25 cellular contexts compared by ENCODE assay signal in genomic region chr15:52801748-52802085, GRCh38. TPM values are rescaled to one million over a fixed set of nuclear protein-coding genes. Genes with fewer than 3 reads are reported as not detected.
A peak's percentile ranks its signal among the peaks of the same experiment; 100 is the strongest.
DNase-seq lines count a peak whose midpoint lies in the region; ATAC-seq, FAIRE-seq and TF ChIP-seq lines count a peak whose summit lies in the region.
"Had no signal": no experiment of that assay in that cellular context is flagged by ENCODE, and none has a peak within 500 bp of the region (broad histone marks: within the 10 kb centered on the region; RNA-seq: fewer than 3 reads in every experiment).

No MANE protein-coding gene starts in this region.

- H3K9me3 Mint-ChIP-seq in GM23338, result peaks cover 16% of the 10 kb centered on the region; the same call in 1 of the 3 replicates
- H3K9me3 Mint-ChIP-seq in naive B cell, result peaks cover 0 to 36% (median 13%) of the 10 kb centered on the region in 7 donors
- H3K9me3 Mint-ChIP-seq in stimulated activated naive B cell treated with anti-CD40 and anti-IgM and Interleukin-4, amounts not matched to agents 10 μg/mL and 1 μg/mL and 100 μg/mL, for 72 hours, result peaks cover 7 to 8% of the 10 kb centered on the region in 2 donors

- H2BK12ac ChIP-seq in H1 (ENCODE audit: low read depth, low read length), result no peak overlapping the region; the same call in 1 of the 2 replicates

- no peaks in the 10 kb centered on the region for H3K79me1 ChIP-seq in H1 (ENCODE audit: low read depth, low read length)

- H3K4ac ChIP-seq in H1 (replicated peaks; ENCODE audit: insufficient read length, low read depth, low read length), result no peak overlapping the region

- H3K4me2 ChIP-seq in GM23338 (peak overlapping the region; percentile 88), H1 (ENCODE audit: insufficient read depth in 1 of 2, low read depth in 2 of 2, low read length in 2 of 2) (0 out of 4 replicates have a peak overlapping the region, but pooled peaks of 1 of the 2 experiments have one; percentile 27)

- no peak overlapping the region for H2BK15ac ChIP-seq in H1 (ENCODE audit: low read length)

- H3K27me3 Mint-ChIP-seq in GM23338 (ENCODE audit: insufficient read depth, low read depth, poor library complexity) (peaks cover 75% of the 10 kb centered on the region), naive B cell (peaks cover 67 to 88% (median 73%) of the 10 kb centered on the region in 3 donors)
- H3K27me3 Mint-ChIP-seq in stimulated activated naive B cell treated with anti-CD40 and anti-IgM and Interleukin-4, amounts not matched to agents 10 μg/mL and 1 μg/mL and 100 μg/mL, for 72 hours, result peaks cover 57 to 87% of the 10 kb centered on the region in 2 donors

- H2BK20ac ChIP-seq in H1 (ENCODE audit: low read length), result no peak overlapping the region

- H3K23ac ChIP-seq in H1 (ENCODE audit: insufficient read length), result no peak overlapping the region

- peaks cover 19% of the 10 kb centered on the region for H3K79me2 ChIP-seq in GM23338 (replicated peaks; ENCODE audit: insufficient read depth)
- H3K79me2 ChIP-seq in H1 (ENCODE audit: control insufficient read depth in 1 of 2, insufficient read depth in 2 of 2, low read length in 2 of 2), result peaks cover 0 to 19% of the 10 kb centered on the region in 2 experiments; a peak in 2 of 4 replicates

- TF ChIP-seq POLR2A in H1 (IDR thresholded peaks at IDR 0.05; ENCODE audit: control extremely low read depth in 1 of 2, low read depth in 2 of 2, low read length in 2 of 2), result no peak
- TF ChIP-seq POLR2A in H54 (IDR thresholded peaks at IDR 0.05; ENCODE audit: low read depth, low read length), result no peak

- H3K4me3 ChIP-seq in GM23338 (peak overlapping the region; percentile 66; the same call in 1 of the 2 replicates), H1 (ENCODE audit: extremely low read depth in 1 of 4, insufficient read depth in 2 of 4, low read depth in 3 of 4, low read length in 4 of 4) (no peak overlapping the region), SJCRH30 (no peak overlapping the region)
- H3K4me3 ChIP-seq: K562 had no signal

- peaks cover 0 to 7% of the 10 kb centered on the region in 2 experiments; a peak in 1 of 4 replicates for H3K9me3 ChIP-seq in H1 (ENCODE audit: insufficient read depth in 2 of 2, low read depth in 1 of 2, low read length in 1 of 2)
- H3K9me3 ChIP-seq in SJCRH30 (replicated peaks), result no peaks in the 10 kb centered on the region

- H2AFZ ChIP-seq in GM23338 (no peak overlapping the region), H1 (ENCODE audit: low read length) (no peak overlapping the region)

- H3K9me2 ChIP-seq in GM23338 (ENCODE audit: insufficient read depth), result no peaks in the 10 kb centered on the region

- no peak overlapping the region for H3K14ac ChIP-seq in H1 (ENCODE audit: insufficient read length)

- TF ChIP-seq CTCF in GM23338 (conservative IDR thresholded peaks at IDR 0.05; ENCODE audit: low read depth in 2 of 2) (no peak), H1 (IDR thresholded peaks at IDR 0.05; ENCODE audit: control extremely low read depth in 1 of 3, insufficient read depth in 1 of 3, low read depth in 1 of 3, low read length in 3 of 3) (no peak)

- no peak overlapping the region for H3K56ac ChIP-seq in H1 (replicated peaks; ENCODE audit: insufficient read length, low read depth, low read length)

- CTCF ChIA-PET in H1 (lab: Charles Lee; ENCODE audit: partially characterized antibody), result interaction anchor here (0.7 to 13.4 kb wide), 2 partner anchors 8 to 16 kb away, joined by 3 to 182 read pairs; partner anchors contain the start of gene ONECUT1

- ATAC-seq in GM23338 (no peak), naive B cell (ENCODE audit: low read depth in 2 of 2) (no peak), HG03175 (IDR thresholded peaks at IDR 0.05; ENCODE audit: unreplicated experiment) (no peak)
- ATAC-seq in stimulated activated naive B cell treated with anti-CD40 and anti-IgM and Interleukin-4, amounts not matched to agents 10 μg/mL and 1 μg/mL and 100 μg/mL, for 72 hours (replicated peaks), result no peak
- ATAC-seq: K562, SK-N-SH treated with all-trans-retinoic acid at 6 μM for 48 hours had no signal

- peaks cover 34% of the 10 kb centered on the region for H3F3A ChIP-seq in GM23338 (replicated peaks; ENCODE audit: low read depth)

- H3K18ac ChIP-seq in H1 (ENCODE audit: extremely low read depth, low read length), result no peak overlapping the region

- 56% methylated on average over 14 of the region's 14 CpGs; no CpG with 5 or more reads in 1 of the 2 experiments for WGBS in H1 (ENCODE audit: extremely low coverage in 1 of 2, insufficient coverage in 1 of 2, insufficient read length in 1 of 2, insufficient replicate concordance in 2 of 2, low coverage in 1 of 2, low lambda C conversion rate in 2 of 2, missing lambda C conversion rate in 1 of 2), 2 experiments

- 0 out of 2 replicates have a peak overlapping the region, but pooled peaks have one; percentile 9 for H4K8ac ChIP-seq in H1 (ENCODE audit: extremely low read depth, insufficient read depth, low read length)

- H3K4me1 ChIP-seq in GM23338 (ENCODE audit: insufficient read depth) (peaks cover 76% of the 10 kb centered on the region), H1 (replicated peaks in 1 of 4; ENCODE audit: control insufficient read depth in 3 of 4, insufficient read depth in 4 of 4, low read length in 3 of 4) (peaks cover 16 to 52% (median 27%) of the 10 kb centered on the region in 4 experiments), SJCRH30 (no peaks in the 10 kb centered on the region)

- H3K27me3 ChIP-seq in GM23338 (ENCODE audit: insufficient read depth), result peaks cover 84% of the 10 kb centered on the region
- H3K27me3 ChIP-seq in H1 (replicated peaks in 1 of 4; ENCODE audit: control insufficient read depth in 3 of 4, extremely low read depth in 1 of 4, insufficient read depth in 3 of 4, low read length in 3 of 4), result peaks cover 29 to 78% (median 68%) of the 10 kb centered on the region in 4 experiments
- no peaks in the 10 kb centered on the region; the same call in none of the 2 replicates for H3K27me3 ChIP-seq in SJCRH30

- H3K27ac ChIP-seq in GM23338 (ENCODE audit: low read depth) (no peak overlapping the region), H1 (ENCODE audit: low read depth, low read length) (no peak overlapping the region), SJCRH30 (no peak overlapping the region)

- H3K4me3 Mint-ChIP-seq in GM23338 (peak overlapping the region; percentile 76; the same call in 2 of the 3 replicates), naive B cell (peak overlapping the region in 1 of 8 donors; percentile 72)
- H3K4me3 Mint-ChIP-seq in stimulated activated naive B cell treated with anti-CD40 and anti-IgM and Interleukin-4, amounts not matched to agents 10 μg/mL and 1 μg/mL and 100 μg/mL, for 72 hours, result no peak overlapping the region

- H2BK5ac ChIP-seq in H1 (ENCODE audit: low read depth, low read length), result 0 out of 2 replicates have a peak overlapping the region, but pooled peaks have one; percentile 21

- no peak for TF ChIP-seq EP300 in H1 (IDR thresholded peaks at IDR 0.05; ENCODE audit: borderline replicate concordance in 1 of 2, low read depth in 2 of 2, low read length in 2 of 2)

- POLR2A ChIA-PET in H1 (lab: Charles Lee; ENCODE audit: partially characterized antibody), result interaction anchor here (14.4 kb wide), 1 partner anchor 13 kb away, joined by 225 read pairs; the partner anchor contains the start of gene ONECUT1

- H2AK5ac ChIP-seq in H1 (ENCODE audit: low read depth, low read length), result no peak overlapping the region; the same call in 1 of the 2 replicates

- no peak overlapping the region for H3K27ac Mint-ChIP-seq in GM23338
- peak overlapping the region in 4 of 6 donors; percentile 7 to 40 (median 30) for H3K27ac Mint-ChIP-seq in naive B cell
- peak overlapping the region; percentile 79 for H3K27ac Mint-ChIP-seq in stimulated activated naive B cell treated with anti-CD40 and anti-IgM and Interleukin-4, amounts not matched to agents 10 μg/mL and 1 μg/mL and 100 μg/mL, for 72 hours

- FAIRE-seq in H1 (lab: Jason Lieb, UNC), result no peak
- no peak for FAIRE-seq in H54 (lab: Jason Lieb, UNC)
- FAIRE-seq: GM12892, K562, RCC 7860 had no signal

- no peak overlapping the region for H4K5ac ChIP-seq in H1 (ENCODE audit: insufficient read length, low read depth, low read length)

- no peaks in the 10 kb centered on the region; the same call in 1 of the 2 replicates for H3K36me3 ChIP-seq in GM23338 (ENCODE audit: insufficient read depth)
- no peaks in the 10 kb centered on the region; a peak in 1 of 8 replicates for H3K36me3 ChIP-seq in H1 (ENCODE audit: control insufficient read depth in 2 of 4, insufficient read depth in 4 of 4, low read length in 3 of 4)
- no peaks in the 10 kb centered on the region for H3K36me3 ChIP-seq in SJCRH30

- DNase-seq in GM23338 (ENCODE audit: low spot score), result no peak
- no peak for DNase-seq in H1 (ENCODE audit: low read depth in 1 of 2, low spot score in 2 of 2)
- DNase-seq in naive B cell, result no peak
- DNase-seq in stimulated activated naive B cell treated with anti-CD40 and anti-IgM and Interleukin-4, amounts not matched to agents 10 μg/mL and 1 μg/mL and 100 μg/mL, for 72 hours, result no peak
- no peak for DNase-seq in SJCRH30
- no peak for DNase-seq in H54 (ENCODE audit: insufficient read length, low spot score)
- DNase-seq: Calu3, DMS79 treated with DMSO at 0.1 percent for 48 hours, GOT3, NCI-H1105 treated with DMSO at 0.1 percent for 48 hours, NCI-H146, NCI-H1930, NCI-H446, NCI-H524 treated with DMSO at 0.1 percent for 48 hours, NCI-H774 had no signal

- H4K20me1 ChIP-seq in GM23338 (replicated peaks; ENCODE audit: insufficient read depth) (peaks cover 35% of the 10 kb centered on the region), H1 (replicated peaks in 1 of 2; ENCODE audit: control insufficient read depth in 1 of 2, insufficient read depth in 2 of 2, low read length in 2 of 2) (peaks cover 17 to 26% of the 10 kb centered on the region in 2 experiments)

- TF ChIP-seq RAD21 in H1 (IDR thresholded peaks at IDR 0.05 in 1 of 2, conservative IDR thresholded peaks at IDR 0.05 in 1 of 2; ENCODE audit: low read depth in 2 of 2, low read length in 2 of 2), result no peak

- H3K36me3 Mint-ChIP-seq in GM23338 (ENCODE audit: low read depth), result peaks cover 38% of the 10 kb centered on the region
- peaks cover 5 to 14% of the 10 kb centered on the region in 2 donors for H3K36me3 Mint-ChIP-seq in naive B cell
- peaks cover 4 to 9% of the 10 kb centered on the region in 2 donors for H3K36me3 Mint-ChIP-seq in stimulated activated naive B cell treated with anti-CD40 and anti-IgM and Interleukin-4, amounts not matched to agents 10 μg/mL and 1 μg/mL and 100 μg/mL, for 72 hours

- no peak overlapping the region for H3K9ac ChIP-seq in H1 (replicated peaks in 1 of 4; ENCODE audit: extremely low read depth in 1 of 4, low read depth in 3 of 4, low read length in 3 of 4)

- no peak overlapping the region for H2BK120ac ChIP-seq in H1 (replicated peaks; ENCODE audit: low read depth, low read length)

- H3K23me2 ChIP-seq in H1 (ENCODE audit: low read depth, low read length), result peaks cover 21% of the 10 kb centered on the region

- peaks cover 63% of the 10 kb centered on the region for H3K4me1 Mint-ChIP-seq in GM23338
- peaks cover 19 to 43% (median 30%) of the 10 kb centered on the region in 3 donors for H3K4me1 Mint-ChIP-seq in naive B cell
- H3K4me1 Mint-ChIP-seq in stimulated activated naive B cell treated with anti-CD40 and anti-IgM and Interleukin-4, amounts not matched to agents 10 μg/mL and 1 μg/mL and 100 μg/mL, for 72 hours, result peaks cover 28 to 33% of the 10 kb centered on the region in 2 donors

- no peak overlapping the region for H4K91ac ChIP-seq in H1 (replicated peaks; ENCODE audit: insufficient read length, low read length)

RNA-seq across cellular contexts. Expression of gene ONECUT1, which starts 11.6 kb away (rescaled TPM):
- total RNA-seq in GM23338 (2014; rRNA removed; shearing (Covaris generic)), result 4.2 and 9.4 TPM in 2 replicates
- polyA plus RNA-seq in GM23338 (2016; fragmentation: Nextera tagmentation; extraction: Ambion mirVana) (3.9 and 4.3 TPM in 2 replicates), H1 (2011; rRNA removed) (0.47 and 0.65 TPM in 2 replicates), naive B cell (ENCODE audit: low read depth in 6 of 6) (not detected)
- 6.1 and 6.4 TPM in 2 replicates for total RNA-seq in H1 (2021; fragmentation: NEBNext Ultra II Directional; extraction: Animal tissue kit (Norgen Biotek cat#: 25700))
- 1.1 TPM for polyA plus RNA-seq in H1 (2011; cell fraction: cytosol; rRNA removed)
- 2.0 TPM for polyA plus RNA-seq in H1 (2011; cell fraction: nucleus; rRNA removed)
- 1.4 to 3.0 TPM (median 1.8 TPM) in 4 replicates for polyA plus RNA-seq in H1 (2012, experiment 1 of 2)
- 0.12 TPM for polyA plus RNA-seq in H1 (2012, experiment 2 of 2)
- polyA plus RNA-seq in H1 (2013, experiment 1 of 2), result 11.2 TPM
- polyA plus RNA-seq in H1 (2013, experiment 2 of 2), result 10.6 TPM
- 4.4 and 5.0 TPM in 2 replicates for polyA minus RNA-seq in H1 (2011; rRNA and poly(A)+ RNA removed)
- 7.1 TPM for polyA minus RNA-seq in H1 (2011; cell fraction: cytosol; rRNA and poly(A)+ RNA removed)
- polyA minus RNA-seq in H1 (2011; cell fraction: nucleus; rRNA and poly(A)+ RNA removed), result 7.6 TPM
- 0.14 and 0.28 TPM in 2 replicates for total RNA-seq in SJCRH30 (2014; rRNA removed; shearing (Covaris generic))
- total RNA-seq: A172, HT-29, K562, LHCN-M2, MCF 10A had no signal
- polyA plus RNA-seq: BJ, K562 had no signal
